Comparison of ENCODE assay signal across 17 cellular contexts in genomic region chr12:130992979-130993538, GRCh38. TPM values are rescaled to one million over a fixed set of nuclear protein-coding genes. Genes with fewer than 3 reads are reported as not detected.
"Had no signal": no experiment of that assay in that cellular context is flagged by ENCODE, and none has a peak within 500 bp of the region (broad histone marks: within the 10 kb centered on the region; RNA-seq: fewer than 3 reads in every experiment).

No MANE protein-coding gene starts in this region.

- H3K9me3 Mint-ChIP-seq: dendritic cell treated with granulocyte-macrophage colony-stimulating factor and Interleukin-4, amounts not matched to agents 40 ng/mL and 50 ng/mL, for 4 days; effector memory CD8-positive, alpha-beta T cell; mesothelial cell of epicardium; stimulated activated naive CD8-positive, alpha-beta T cell treated with anti-CD3 and anti-CD28 coated beads, Interleukin-15, amount 100 ng/mL, for 72 hours; T-helper 2 cell treated with Interferon-gamma antibody and Interleukin-4, amounts not matched to agents 5 μg/mL and 100 μg/mL, for 36 hours; type B pancreatic cell had no signal

- ATAC-seq: activated CD4-positive, alpha-beta T cell treated with anti-CD3 and anti-CD28 coated beads for 36 hours; effector memory CD8-positive, alpha-beta T cell; WTC11 had no signal

- H3K4me1 Mint-ChIP-seq: activated CD4-positive, alpha-beta T cell treated with anti-CD3 and anti-CD28 coated beads for 36 hours; stimulated activated naive CD8-positive, alpha-beta T cell treated with anti-CD3 and anti-CD28 coated beads, Interleukin-15, amount 100 ng/mL, for 72 hours; WTC11 had no signal

- H3K9me3 ChIP-seq: esophagus squamous epithelium, suprapubic skin had no signal

- H3K4me2 ChIP-seq: hepatocyte had no signal

- H3K4me3 ChIP-seq: esophagus squamous epithelium, hepatocyte, suprapubic skin had no signal

- H3K27me3 Mint-ChIP-seq: type B pancreatic cell had no signal

- H3K27ac Mint-ChIP-seq: activated CD4-positive, alpha-beta T cell treated with anti-CD3 and anti-CD28 coated beads for 36 hours; activated naive CD8-positive, alpha-beta T cell; dendritic cell treated with granulocyte-macrophage colony-stimulating factor and Interleukin-4, amounts not matched to agents 40 ng/mL and 50 ng/mL, for 4 days; effector memory CD8-positive, alpha-beta T cell; mesothelial cell of epicardium; nephron; stimulated activated naive CD8-positive, alpha-beta T cell treated with anti-CD3 and anti-CD28 coated beads, Interleukin-15, amount 100 ng/mL, for 72 hours; T-helper 2 cell treated with Interferon-gamma antibody and Interleukin-4, amounts not matched to agents 5 μg/mL and 100 μg/mL, for 36 hours; type B pancreatic cell; WTC11 had no signal

- H3K27ac ChIP-seq: esophagus squamous epithelium, hepatocyte, suprapubic skin had no signal

- H3K4me3 Mint-ChIP-seq: activated CD4-positive, alpha-beta T cell treated with anti-CD3 and anti-CD28 coated beads for 36 hours; activated naive CD8-positive, alpha-beta T cell; dendritic cell treated with granulocyte-macrophage colony-stimulating factor and Interleukin-4, amounts not matched to agents 40 ng/mL and 50 ng/mL, for 4 days; mesothelial cell of epicardium; nephron; T-helper 2 cell treated with Interferon-gamma antibody and Interleukin-4, amounts not matched to agents 5 μg/mL and 100 μg/mL, for 36 hours; type B pancreatic cell; WTC11 had no signal

- H3K36me3 ChIP-seq: suprapubic skin had no signal

- H3K27me3 ChIP-seq: hepatocyte had no signal

- H3K4me1 ChIP-seq: esophagus squamous epithelium, suprapubic skin had no signal

- H2AFZ ChIP-seq: hepatocyte had no signal

- DNase-seq: activated CD4-positive, alpha-beta T cell treated with anti-CD3 and anti-CD28 coated beads for 36 hours; activated CD4-positive, alpha-beta T cell treated with anti-CD3 and anti-CD28 coated beads, Interleukin-2, amount 50 U/mL, for 48 hours; effector memory CD8-positive, alpha-beta T cell; esophagus squamous epithelium; occipital lobe; stimulated activated CD4-positive, alpha-beta T cell treated with anti-CD3 and anti-CD28 coated beads, Interleukin-2, amount 100 ng/mL, for 24 hours had no signal

- H3K36me3 Mint-ChIP-seq: activated naive CD8-positive, alpha-beta T cell; mesothelial cell of epicardium; type B pancreatic cell had no signal

- H3K79me2 ChIP-seq: hepatocyte had no signal

RNA-seq across cellular contexts. Expression of gene ADGRD1, which starts 39.4 kb away (rescaled TPM):
- total RNA-seq: glomerular endothelial cell had no signal
